In the genomic region with DNA sequence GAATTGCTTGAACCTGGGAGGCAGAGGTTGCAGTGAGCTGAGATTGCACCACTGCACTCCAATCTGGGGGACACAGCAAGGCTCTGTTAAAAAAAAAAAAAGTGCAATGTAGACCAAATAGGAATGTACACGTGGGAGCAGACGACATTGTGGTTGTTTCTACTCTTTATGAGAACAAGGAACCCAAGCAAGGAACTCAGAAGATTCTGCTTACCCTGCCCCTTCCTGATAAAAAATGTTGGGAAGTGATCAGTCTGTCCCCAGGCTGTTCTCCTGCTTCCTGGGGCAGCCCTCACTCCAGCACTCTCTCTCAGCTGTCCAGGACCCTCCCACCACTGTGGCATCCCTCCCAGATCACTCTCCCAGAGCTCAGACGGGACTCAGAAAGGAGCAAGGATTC, we compare ENCODE assay signal across 16 cellular contexts. TPM values are rescaled to one million over a fixed set of nuclear protein-coding genes. Genes with fewer than 3 reads are reported as not detected.
"Had no signal": no experiment of that assay in that cellular context is flagged by ENCODE, and none has a peak within 500 bp of the region (broad histone marks: within the 10 kb centered on the region; RNA-seq: fewer than 3 reads in every experiment).

No MANE protein-coding gene starts in this region.

- ATAC-seq: natural killer cell, T-helper 17 cell had no signal

- H3K9me3 Mint-ChIP-seq: activated B cell treated with CpG ODN at 0.5 μM for 24 hours, natural killer cell, type B pancreatic cell had no signal

- DNase-seq: activated B cell treated with CpG ODN at 0.5 μM for 24 hours; activated CD4-positive, alpha-beta T cell treated with anti-CD3 and anti-CD28 coated beads, Interleukin-2, amount 50 U/mL, for 1 hour; activated naive CD4-positive, alpha-beta T cell treated with anti-CD3 and anti-CD28 coated beads, Interleukin-2, amount 50 U/mL, for 16 hours; activated T-cell treated with anti-CD3 and anti-CD28 coated beads, Interleukin-2, amount 50 U/mL, for 1 hour; central memory CD4-positive, alpha-beta T cell; cortex of kidney; effector memory CD4-positive, alpha-beta T cell; kidney; natural killer cell; occipital lobe; stimulated activated naive CD4-positive, alpha-beta T cell; T-helper 17 cell had no signal

- H3K27ac Mint-ChIP-seq: activated B cell treated with CpG ODN at 0.5 μM for 24 hours, natural killer cell, T-helper 17 cell, type B pancreatic cell had no signal

- H3K4me3 Mint-ChIP-seq: activated B cell treated with CpG ODN at 0.5 μM for 24 hours, natural killer cell, T-helper 17 cell, type B pancreatic cell had no signal

- H3K27me3 Mint-ChIP-seq: type B pancreatic cell had no signal

- H3K4me1 Mint-ChIP-seq: activated B cell treated with CpG ODN at 0.5 μM for 24 hours, natural killer cell, T-helper 17 cell had no signal

- H3K36me3 Mint-ChIP-seq: natural killer cell, type B pancreatic cell had no signal

RNA-seq across cellular contexts. Expression of gene SLCO2B1, which starts 31.7 kb away (rescaled TPM):
- total RNA-seq: fibroblast of lung, natural killer cell, T-helper 17 cell had no signal
- polyA plus RNA-seq: fibroblast of lung had no signal

RNA-seq across cellular contexts. Expression of gene TPBGL, which starts 57.9 kb away (rescaled TPM):
- total RNA-seq: activated B cell treated with CpG ODN at 0.5 μM for 24 hours, fibroblast of lung, frontal cortex, lung microvascular endothelial cell had no signal
- polyA plus RNA-seq: fibroblast of lung had no signal
